Comparison of ENCODE assay signal across 1 cellular context in the genomic region with DNA sequence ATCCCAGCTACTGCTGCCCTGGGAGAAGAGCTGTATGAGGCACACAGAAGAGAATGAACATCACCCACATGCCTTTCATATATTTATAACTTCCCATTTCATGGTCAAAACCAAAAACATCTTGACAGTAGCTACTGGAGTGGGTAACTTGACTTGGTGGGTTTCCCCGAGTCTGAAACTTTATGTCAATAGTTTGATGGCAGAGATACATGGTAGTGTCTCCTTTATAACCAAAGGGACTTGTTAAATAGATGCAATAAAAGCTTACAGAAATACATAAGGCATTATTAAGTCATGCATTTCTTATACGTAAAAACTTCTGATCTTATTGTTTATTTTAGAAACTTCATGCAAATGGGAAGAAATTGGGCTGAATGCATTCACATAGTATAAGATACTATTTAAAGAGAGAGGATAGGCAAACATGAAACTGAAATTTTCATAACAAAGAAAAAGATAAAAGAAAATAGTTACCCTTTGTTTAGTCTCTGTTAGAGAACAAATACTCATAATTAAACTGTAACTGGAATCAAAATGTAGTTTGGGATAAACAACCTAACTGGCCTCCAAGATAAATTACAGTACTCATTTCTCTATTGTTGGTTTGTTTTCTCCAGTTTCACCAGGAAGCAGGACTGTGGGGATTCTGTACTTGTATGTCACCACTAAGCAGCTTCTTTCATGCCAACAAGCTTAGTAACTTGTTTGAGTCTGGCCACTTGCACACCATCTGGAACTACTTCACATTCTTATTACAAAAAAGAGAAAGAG.
TF ChIP-seq lines count a peak whose summit lies in the region.

No MANE protein-coding gene starts in this region.

TF ChIP-seq in GM12878, 131 proteins besides CTCF, POLR2A, EP300 and RAD21 (continued from another document and continues in another):
- TF ChIP-seq, protein P1, sequence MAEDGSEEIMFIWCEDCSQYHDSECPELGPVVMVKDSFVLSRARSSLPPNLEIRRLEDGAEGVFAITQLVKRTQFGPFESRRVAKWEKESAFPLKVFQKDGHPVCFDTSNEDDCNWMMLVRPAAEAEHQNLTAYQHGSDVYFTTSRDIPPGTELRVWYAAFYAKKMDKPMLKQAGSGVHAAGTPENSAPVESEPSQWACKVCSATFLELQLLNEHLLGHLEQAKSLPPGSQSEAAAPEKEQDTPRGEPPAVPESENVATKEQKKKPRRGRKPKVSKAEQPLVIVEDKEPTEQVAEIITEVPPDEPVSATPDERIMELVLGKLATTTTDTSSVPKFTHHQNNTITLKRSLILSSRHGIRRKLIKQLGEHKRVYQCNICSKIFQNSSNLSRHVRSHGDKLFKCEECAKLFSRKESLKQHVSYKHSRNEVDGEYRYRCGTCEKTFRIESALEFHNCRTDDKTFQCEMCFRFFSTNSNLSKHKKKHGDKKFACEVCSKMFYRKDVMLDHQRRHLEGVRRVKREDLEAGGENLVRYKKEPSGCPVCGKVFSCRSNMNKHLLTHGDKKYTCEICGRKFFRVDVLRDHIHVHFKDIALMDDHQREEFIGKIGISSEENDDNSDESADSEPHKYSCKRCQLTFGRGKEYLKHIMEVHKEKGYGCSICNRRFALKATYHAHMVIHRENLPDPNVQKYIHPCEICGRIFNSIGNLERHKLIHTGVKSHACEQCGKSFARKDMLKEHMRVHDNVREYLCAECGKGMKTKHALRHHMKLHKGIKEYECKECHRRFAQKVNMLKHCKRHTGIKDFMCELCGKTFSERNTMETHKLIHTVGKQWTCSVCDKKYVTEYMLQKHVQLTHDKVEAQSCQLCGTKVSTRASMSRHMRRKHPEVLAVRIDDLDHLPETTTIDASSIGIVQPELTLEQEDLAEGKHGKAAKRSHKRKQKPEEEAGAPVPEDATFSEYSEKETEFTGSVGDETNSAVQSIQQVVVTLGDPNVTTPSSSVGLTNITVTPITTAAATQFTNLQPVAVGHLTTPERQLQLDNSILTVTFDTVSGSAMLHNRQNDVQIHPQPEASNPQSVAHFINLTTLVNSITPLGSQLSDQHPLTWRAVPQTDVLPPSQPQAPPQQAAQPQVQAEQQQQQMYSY (CRISPR knock-in tag; IDR thresholded peaks at IDR 0.05): no peak
- TF ChIP-seq ETV6 (conservative IDR thresholded peaks at IDR 0.05 in 1 of 2, IDR thresholded peaks at IDR 0.05 in 1 of 2; ENCODE audit: borderline replicate concordance in 1 of 2, low read depth in 1 of 2): peak in 1 of 2 experiments; percentile 55; a peak in 1 of 4 replicates
- no peak for TF ChIP-seq SPI1 (IDR thresholded peaks at IDR 0.05; ENCODE audit: borderline replicate concordance, insufficient read depth, low read depth, low read length)
- TF ChIP-seq, protein P2, sequence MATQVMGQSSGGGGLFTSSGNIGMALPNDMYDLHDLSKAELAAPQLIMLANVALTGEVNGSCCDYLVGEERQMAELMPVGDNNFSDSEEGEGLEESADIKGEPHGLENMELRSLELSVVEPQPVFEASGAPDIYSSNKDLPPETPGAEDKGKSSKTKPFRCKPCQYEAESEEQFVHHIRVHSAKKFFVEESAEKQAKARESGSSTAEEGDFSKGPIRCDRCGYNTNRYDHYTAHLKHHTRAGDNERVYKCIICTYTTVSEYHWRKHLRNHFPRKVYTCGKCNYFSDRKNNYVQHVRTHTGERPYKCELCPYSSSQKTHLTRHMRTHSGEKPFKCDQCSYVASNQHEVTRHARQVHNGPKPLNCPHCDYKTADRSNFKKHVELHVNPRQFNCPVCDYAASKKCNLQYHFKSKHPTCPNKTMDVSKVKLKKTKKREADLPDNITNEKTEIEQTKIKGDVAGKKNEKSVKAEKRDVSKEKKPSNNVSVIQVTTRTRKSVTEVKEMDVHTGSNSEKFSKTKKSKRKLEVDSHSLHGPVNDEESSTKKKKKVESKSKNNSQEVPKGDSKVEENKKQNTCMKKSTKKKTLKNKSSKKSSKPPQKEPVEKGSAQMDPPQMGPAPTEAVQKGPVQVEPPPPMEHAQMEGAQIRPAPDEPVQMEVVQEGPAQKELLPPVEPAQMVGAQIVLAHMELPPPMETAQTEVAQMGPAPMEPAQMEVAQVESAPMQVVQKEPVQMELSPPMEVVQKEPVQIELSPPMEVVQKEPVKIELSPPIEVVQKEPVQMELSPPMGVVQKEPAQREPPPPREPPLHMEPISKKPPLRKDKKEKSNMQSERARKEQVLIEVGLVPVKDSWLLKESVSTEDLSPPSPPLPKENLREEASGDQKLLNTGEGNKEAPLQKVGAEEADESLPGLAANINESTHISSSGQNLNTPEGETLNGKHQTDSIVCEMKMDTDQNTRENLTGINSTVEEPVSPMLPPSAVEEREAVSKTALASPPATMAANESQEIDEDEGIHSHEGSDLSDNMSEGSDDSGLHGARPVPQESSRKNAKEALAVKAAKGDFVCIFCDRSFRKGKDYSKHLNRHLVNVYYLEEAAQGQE (IDR thresholded peaks at IDR 0.05; ENCODE audit: low read depth, low read length): no peak
- TF ChIP-seq STAT3 (IDR thresholded peaks at IDR 0.05; ENCODE audit: low read depth, low read length): no peak
- TF ChIP-seq NFIC (IDR thresholded peaks at IDR 0.05; ENCODE audit: low read depth, low read length): peak; percentile 92
- TF ChIP-seq EGR1 (IDR thresholded peaks at IDR 0.05; ENCODE audit: borderline replicate concordance in 1 of 2, low read depth in 2 of 2, low read length in 2 of 2): no peak
- TF ChIP-seq GABPA (IDR thresholded peaks at IDR 0.05; ENCODE audit: low read depth): peak; percentile 26; the same call in 1 of the 2 replicates
- no peak for TF ChIP-seq MXI1 (IDR thresholded peaks at IDR 0.05; ENCODE audit: low read depth, low read length)
- TF ChIP-seq JUND (IDR thresholded peaks at IDR 0.05; ENCODE audit: low read depth, low read length): no peak
- 0 out of 2 replicates have a peak, but pooled peaks have one; percentile 47 for TF ChIP-seq RCOR1 (conservative IDR thresholded peaks at IDR 0.05; ENCODE audit: low read depth, low read length)
- no peak for TF ChIP-seq SREBF1 (IDR thresholded peaks at IDR 0.05; ENCODE audit: low read length)
- no peak for TF ChIP-seq ZNF274 (IDR thresholded peaks at IDR 0.05; ENCODE audit: insufficient read depth, insufficient read length)
- TF ChIP-seq, protein P3, sequence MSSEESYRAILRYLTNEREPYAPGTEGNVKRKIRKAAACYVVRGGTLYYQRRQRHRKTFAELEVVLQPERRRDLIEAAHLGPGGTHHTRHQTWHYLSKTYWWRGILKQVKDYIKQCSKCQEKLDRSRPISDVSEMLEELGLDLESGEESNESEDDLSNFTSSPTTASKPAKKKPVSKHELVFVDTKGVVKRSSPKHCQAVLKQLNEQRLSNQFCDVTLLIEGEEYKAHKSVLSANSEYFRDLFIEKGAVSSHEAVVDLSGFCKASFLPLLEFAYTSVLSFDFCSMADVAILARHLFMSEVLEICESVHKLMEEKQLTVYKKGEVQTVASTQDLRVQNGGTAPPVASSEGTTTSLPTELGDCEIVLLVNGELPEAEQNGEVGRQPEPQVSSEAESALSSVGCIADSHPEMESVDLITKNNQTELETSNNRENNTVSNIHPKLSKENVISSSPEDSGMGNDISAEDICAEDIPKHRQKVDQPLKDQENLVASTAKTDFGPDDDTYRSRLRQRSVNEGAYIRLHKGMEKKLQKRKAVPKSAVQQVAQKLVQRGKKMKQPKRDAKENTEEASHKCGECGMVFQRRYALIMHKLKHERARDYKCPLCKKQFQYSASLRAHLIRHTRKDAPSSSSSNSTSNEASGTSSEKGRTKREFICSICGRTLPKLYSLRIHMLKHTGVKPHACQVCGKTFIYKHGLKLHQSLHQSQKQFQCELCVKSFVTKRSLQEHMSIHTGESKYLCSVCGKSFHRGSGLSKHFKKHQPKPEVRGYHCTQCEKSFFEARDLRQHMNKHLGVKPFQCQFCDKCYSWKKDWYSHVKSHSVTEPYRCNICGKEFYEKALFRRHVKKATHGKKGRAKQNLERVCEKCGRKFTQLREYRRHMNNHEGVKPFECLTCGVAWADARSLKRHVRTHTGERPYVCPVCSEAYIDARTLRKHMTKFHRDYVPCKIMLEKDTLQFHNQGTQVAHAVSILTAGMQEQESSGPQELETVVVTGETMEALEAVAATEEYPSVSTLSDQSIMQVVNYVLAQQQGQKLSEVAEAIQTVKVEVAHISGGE (CRISPR knock-in tag; IDR thresholded peaks at IDR 0.05): no peak
- TF ChIP-seq, protein P4, sequence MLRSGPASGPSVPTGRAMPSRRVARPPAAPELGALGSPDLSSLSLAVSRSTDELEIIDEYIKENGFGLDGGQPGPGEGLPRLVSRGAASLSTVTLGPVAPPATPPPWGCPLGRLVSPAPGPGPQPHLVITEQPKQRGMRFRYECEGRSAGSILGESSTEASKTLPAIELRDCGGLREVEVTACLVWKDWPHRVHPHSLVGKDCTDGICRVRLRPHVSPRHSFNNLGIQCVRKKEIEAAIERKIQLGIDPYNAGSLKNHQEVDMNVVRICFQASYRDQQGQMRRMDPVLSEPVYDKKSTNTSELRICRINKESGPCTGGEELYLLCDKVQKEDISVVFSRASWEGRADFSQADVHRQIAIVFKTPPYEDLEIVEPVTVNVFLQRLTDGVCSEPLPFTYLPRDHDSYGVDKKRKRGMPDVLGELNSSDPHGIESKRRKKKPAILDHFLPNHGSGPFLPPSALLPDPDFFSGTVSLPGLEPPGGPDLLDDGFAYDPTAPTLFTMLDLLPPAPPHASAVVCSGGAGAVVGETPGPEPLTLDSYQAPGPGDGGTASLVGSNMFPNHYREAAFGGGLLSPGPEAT (IDR thresholded peaks at IDR 0.05; ENCODE audit: low read depth): peak; percentile 61; the same call in 1 of the 2 replicates
- no peak for TF ChIP-seq YY1 (IDR thresholded peaks at IDR 0.05; ENCODE audit: low read depth, low read length)
- TF ChIP-seq, protein P5, sequence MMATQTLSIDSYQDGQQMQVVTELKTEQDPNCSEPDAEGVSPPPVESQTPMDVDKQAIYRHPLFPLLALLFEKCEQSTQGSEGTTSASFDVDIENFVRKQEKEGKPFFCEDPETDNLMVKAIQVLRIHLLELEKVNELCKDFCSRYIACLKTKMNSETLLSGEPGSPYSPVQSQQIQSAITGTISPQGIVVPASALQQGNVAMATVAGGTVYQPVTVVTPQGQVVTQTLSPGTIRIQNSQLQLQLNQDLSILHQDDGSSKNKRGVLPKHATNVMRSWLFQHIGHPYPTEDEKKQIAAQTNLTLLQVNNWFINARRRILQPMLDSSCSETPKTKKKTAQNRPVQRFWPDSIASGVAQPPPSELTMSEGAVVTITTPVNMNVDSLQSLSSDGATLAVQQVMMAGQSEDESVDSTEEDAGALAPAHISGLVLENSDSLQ (IDR thresholded peaks at IDR 0.05): no peak
- TF ChIP-seq MTA3 (IDR thresholded peaks at IDR 0.05; ENCODE audit: borderline replicate concordance, low read length): 0 out of 2 replicates have a peak, but pooled peaks have one; percentile 12
- TF ChIP-seq TARDBP (IDR thresholded peaks at IDR 0.05; ENCODE audit: borderline replicate concordance): no peak
- no peak for TF ChIP-seq SUPT20H (IDR thresholded peaks at IDR 0.05; ENCODE audit: borderline replicate concordance, control insufficient read depth, low read depth, low read length)
- no peak for TF ChIP-seq PAX8 (IDR thresholded peaks at IDR 0.05)
- TF ChIP-seq ZBED1 (IDR thresholded peaks at IDR 0.05; ENCODE audit: borderline replicate concordance): peak; percentile 73; the same call in 1 of the 2 replicates
- TF ChIP-seq HCFC1 (IDR thresholded peaks at IDR 0.05; ENCODE audit: low read length): no peak
- TF ChIP-seq, protein P6, sequence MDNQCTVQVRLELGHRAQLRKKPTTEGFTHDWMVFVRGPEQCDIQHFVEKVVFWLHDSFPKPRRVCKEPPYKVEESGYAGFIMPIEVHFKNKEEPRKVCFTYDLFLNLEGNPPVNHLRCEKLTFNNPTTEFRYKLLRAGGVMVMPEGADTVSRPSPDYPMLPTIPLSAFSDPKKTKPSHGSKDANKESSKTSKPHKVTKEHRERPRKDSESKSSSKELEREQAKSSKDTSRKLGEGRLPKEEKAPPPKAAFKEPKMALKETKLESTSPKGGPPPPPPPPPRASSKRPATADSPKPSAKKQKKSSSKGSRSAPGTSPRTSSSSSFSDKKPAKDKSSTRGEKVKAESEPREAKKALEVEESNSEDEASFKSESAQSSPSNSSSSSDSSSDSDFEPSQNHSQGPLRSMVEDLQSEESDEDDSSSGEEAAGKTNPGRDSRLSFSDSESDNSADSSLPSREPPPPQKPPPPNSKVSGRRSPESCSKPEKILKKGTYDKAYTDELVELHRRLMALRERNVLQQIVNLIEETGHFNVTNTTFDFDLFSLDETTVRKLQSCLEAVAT (IDR thresholded peaks at IDR 0.05): no peak
- TF ChIP-seq ZNF24 (IDR thresholded peaks at IDR 0.05): no peak
- no peak for TF ChIP-seq STAT1 (conservative IDR thresholded peaks at IDR 0.05)
- no peak for TF ChIP-seq ZNF622 (IDR thresholded peaks at IDR 0.05)
- TF ChIP-seq, protein P7, sequence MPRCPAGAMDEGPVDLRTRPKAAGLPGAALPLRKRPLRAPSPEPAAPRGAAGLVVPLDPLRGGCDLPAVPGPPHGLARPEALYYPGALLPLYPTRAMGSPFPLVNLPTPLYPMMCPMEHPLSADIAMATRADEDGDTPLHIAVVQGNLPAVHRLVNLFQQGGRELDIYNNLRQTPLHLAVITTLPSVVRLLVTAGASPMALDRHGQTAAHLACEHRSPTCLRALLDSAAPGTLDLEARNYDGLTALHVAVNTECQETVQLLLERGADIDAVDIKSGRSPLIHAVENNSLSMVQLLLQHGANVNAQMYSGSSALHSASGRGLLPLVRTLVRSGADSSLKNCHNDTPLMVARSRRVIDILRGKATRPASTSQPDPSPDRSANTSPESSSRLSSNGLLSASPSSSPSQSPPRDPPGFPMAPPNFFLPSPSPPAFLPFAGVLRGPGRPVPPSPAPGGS (IDR thresholded peaks at IDR 0.05; ENCODE audit: borderline replicate concordance, insufficient read depth, low read depth, low read length, poor library complexity, severe bottlenecking): peak; percentile 74
- TF ChIP-seq EED (IDR thresholded peaks at IDR 0.05; ENCODE audit: low read depth): peak; percentile 71
- TF ChIP-seq POLR2AphosphoS5 (IDR thresholded peaks at IDR 0.05; ENCODE audit: low read length): peak; percentile 48; the same call in 1 of the 2 replicates
- TF ChIP-seq, protein P8, sequence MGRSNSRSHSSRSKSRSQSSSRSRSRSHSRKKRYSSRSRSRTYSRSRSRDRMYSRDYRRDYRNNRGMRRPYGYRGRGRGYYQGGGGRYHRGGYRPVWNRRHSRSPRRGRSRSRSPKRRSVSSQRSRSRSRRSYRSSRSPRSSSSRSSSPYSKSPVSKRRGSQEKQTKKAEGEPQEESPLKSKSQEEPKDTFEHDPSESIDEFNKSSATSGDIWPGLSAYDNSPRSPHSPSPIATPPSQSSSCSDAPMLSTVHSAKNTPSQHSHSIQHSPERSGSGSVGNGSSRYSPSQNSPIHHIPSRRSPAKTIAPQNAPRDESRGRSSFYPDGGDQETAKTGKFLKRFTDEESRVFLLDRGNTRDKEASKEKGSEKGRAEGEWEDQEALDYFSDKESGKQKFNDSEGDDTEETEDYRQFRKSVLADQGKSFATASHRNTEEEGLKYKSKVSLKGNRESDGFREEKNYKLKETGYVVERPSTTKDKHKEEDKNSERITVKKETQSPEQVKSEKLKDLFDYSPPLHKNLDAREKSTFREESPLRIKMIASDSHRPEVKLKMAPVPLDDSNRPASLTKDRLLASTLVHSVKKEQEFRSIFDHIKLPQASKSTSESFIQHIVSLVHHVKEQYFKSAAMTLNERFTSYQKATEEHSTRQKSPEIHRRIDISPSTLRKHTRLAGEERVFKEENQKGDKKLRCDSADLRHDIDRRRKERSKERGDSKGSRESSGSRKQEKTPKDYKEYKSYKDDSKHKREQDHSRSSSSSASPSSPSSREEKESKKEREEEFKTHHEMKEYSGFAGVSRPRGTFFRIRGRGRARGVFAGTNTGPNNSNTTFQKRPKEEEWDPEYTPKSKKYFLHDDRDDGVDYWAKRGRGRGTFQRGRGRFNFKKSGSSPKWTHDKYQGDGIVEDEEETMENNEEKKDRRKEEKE (IDR thresholded peaks at IDR 0.05): no peak
- TF ChIP-seq LARP7 (IDR thresholded peaks at IDR 0.05): no peak
- TF ChIP-seq WRNIP1 (IDR thresholded peaks at IDR 0.05; ENCODE audit: borderline replicate concordance, low read depth, low read length): no peak
